Comparison of ENCODE assay signal across 27 cellular contexts in genomic region chr4:175790067-175790466, GRCh38. TPM values are rescaled to one million over a fixed set of nuclear protein-coding genes. Genes with fewer than 3 reads are reported as not detected.
"Had no signal": no experiment of that assay in that cellular context is flagged by ENCODE, and none has a peak within 500 bp of the region (broad histone marks: within the 10 kb centered on the region; RNA-seq: fewer than 3 reads in every experiment).

No MANE protein-coding gene starts in this region.

- H3K4me3 ChIP-seq: coronary artery, gastrocnemius medialis, heart right ventricle, mucosa of descending colon, ovary, psoas muscle, right lobe of liver, suprapubic skin, transverse colon, vagina had no signal

- H3K27me3 Mint-ChIP-seq: activated CD4-positive, alpha-beta memory T cell treated with anti-CD3 and anti-CD28 coated beads, Interleukin-2, amount 10 ng/mL, durations not matched to agents 7 days and 5 days; activated naive CD8-positive, alpha-beta T cell treated with anti-CD3 and anti-CD28 coated beads for 36 hours; activated T-helper 17 cell treated with anti-CD3 and anti-CD28 coated beads, Interleukin-2, amount 50 U/mL, for 72 hours; memory B cell; naive B cell; stimulated activated naive CD8-positive, alpha-beta T cell treated with anti-CD3 and anti-CD28 coated beads, Interleukin-15, Interleukin-2, amounts not matched to agents 100 ng/mL and 50 ng/mL, for 24 hours had no signal

- H3K27ac Mint-ChIP-seq: activated CD4-positive, alpha-beta memory T cell treated with anti-CD3 and anti-CD28 coated beads, Interleukin-2, amount 10 ng/mL, durations not matched to agents 7 days and 5 days; activated naive CD8-positive, alpha-beta T cell treated with anti-CD3 and anti-CD28 coated beads for 36 hours; activated T-helper 17 cell treated with anti-CD3 and anti-CD28 coated beads, Interleukin-2, amount 50 U/mL, for 72 hours; immature natural killer cell; memory B cell; naive B cell; stimulated activated naive CD8-positive, alpha-beta T cell treated with anti-CD3 and anti-CD28 coated beads, Interleukin-15, Interleukin-2, amounts not matched to agents 100 ng/mL and 50 ng/mL, for 24 hours had no signal

- H3K9me3 Mint-ChIP-seq: activated CD4-positive, alpha-beta memory T cell treated with anti-CD3 and anti-CD28 coated beads, Interleukin-2, amount 10 ng/mL, durations not matched to agents 7 days and 5 days; activated naive CD8-positive, alpha-beta T cell treated with anti-CD3 and anti-CD28 coated beads for 36 hours had no signal

- H3K36me3 Mint-ChIP-seq: activated naive CD8-positive, alpha-beta T cell treated with anti-CD3 and anti-CD28 coated beads for 36 hours; immature natural killer cell; naive B cell had no signal

- H3K4me1 ChIP-seq: gastrocnemius medialis, heart right ventricle, psoas muscle, right lobe of liver, suprapubic skin, transverse colon, vagina had no signal

- FAIRE-seq: small intestine had no signal

- ATAC-seq: activated T-helper 17 cell treated with anti-CD3 and anti-CD28 coated beads, Interleukin-2, amount 50 U/mL, for 72 hours; esophagus mucosa; gastrocnemius medialis; heart right ventricle; mucosa of descending colon; psoas muscle; right lobe of liver had no signal

- H3K36me3 ChIP-seq: gastrocnemius medialis, heart right ventricle, ovary, right lobe of liver, suprapubic skin, transverse colon, vagina had no signal

- DNase-seq: activated CD4-positive, alpha-beta memory T cell treated with anti-CD3 and anti-CD28 coated beads, Interleukin-2, amount 10 ng/mL, durations not matched to agents 7 days and 5 days; activated CD4-positive, alpha-beta T cell treated with anti-CD3 and anti-CD28 coated beads for 48 hours; activated CD4-positive, CD25-positive, alpha-beta regulatory T cell; activated naive CD4-positive, alpha-beta T cell; activated naive CD8-positive, alpha-beta T cell treated with anti-CD3 and anti-CD28 coated beads for 36 hours; activated T-cell treated with anti-CD3 and anti-CD28 coated beads, Interleukin-2, amount 50 U/mL, for 1 hour; amniotic stem cell; gastrocnemius medialis; heart right ventricle; immature natural killer cell; kidney glomerular epithelial cell; mucosa of descending colon; naive B cell; ovary; psoas muscle; right lobe of liver; small intestine; stimulated activated CD4-positive, alpha-beta T cell treated with anti-CD3 and anti-CD28 coated beads, Interleukin-15, amount 100 ng/mL, for 24 hours; stimulated activated CD4-positive, alpha-beta T cell treated with anti-CD3 and anti-CD28 coated beads, Interleukin-2, amount 100 ng/mL, for 48 hours; transverse colon had no signal

- H3K4me3 Mint-ChIP-seq: activated CD4-positive, alpha-beta memory T cell treated with anti-CD3 and anti-CD28 coated beads, Interleukin-2, amount 10 ng/mL, durations not matched to agents 7 days and 5 days; activated naive CD8-positive, alpha-beta T cell treated with anti-CD3 and anti-CD28 coated beads for 36 hours; activated T-helper 17 cell treated with anti-CD3 and anti-CD28 coated beads, Interleukin-2, amount 50 U/mL, for 72 hours; immature natural killer cell; memory B cell; stimulated activated naive CD8-positive, alpha-beta T cell treated with anti-CD3 and anti-CD28 coated beads, Interleukin-15, Interleukin-2, amounts not matched to agents 100 ng/mL and 50 ng/mL, for 24 hours had no signal

- H3K4me1 Mint-ChIP-seq: activated CD4-positive, alpha-beta memory T cell treated with anti-CD3 and anti-CD28 coated beads, Interleukin-2, amount 10 ng/mL, durations not matched to agents 7 days and 5 days; activated naive CD8-positive, alpha-beta T cell treated with anti-CD3 and anti-CD28 coated beads for 36 hours; activated T-helper 17 cell treated with anti-CD3 and anti-CD28 coated beads, Interleukin-2, amount 50 U/mL, for 72 hours; immature natural killer cell; naive B cell had no signal

- H3K27ac ChIP-seq: coronary artery, gastrocnemius medialis, heart right ventricle, ovary, psoas muscle, right lobe of liver, suprapubic skin, transverse colon, vagina had no signal

- H3K27me3 ChIP-seq: gastrocnemius medialis, heart right ventricle, ovary, right lobe of liver, suprapubic skin, transverse colon, vagina had no signal

- H3K9me3 ChIP-seq: gastrocnemius medialis, mucosa of descending colon, ovary, psoas muscle, right lobe of liver, suprapubic skin, transverse colon, vagina had no signal

RNA-seq across cellular contexts. Expression of gene GPM6A, which starts 22.0 kb away (rescaled TPM):
- total RNA-seq: activated CD4-positive, alpha-beta memory T cell treated with anti-CD3 and anti-CD28 coated beads, Interleukin-2, amount 10 ng/mL, durations not matched to agents 7 days and 5 days; activated naive CD8-positive, alpha-beta T cell treated with anti-CD3 and anti-CD28 coated beads for 36 hours; activated T-helper 17 cell treated with anti-CD3 and anti-CD28 coated beads, Interleukin-2, amount 50 U/mL, for 72 hours; gastrocnemius medialis had no signal
- polyA plus RNA-seq: immature natural killer cell had no signal
